ENCODE assay signal across 8 cellular contexts in the genomic region with DNA sequence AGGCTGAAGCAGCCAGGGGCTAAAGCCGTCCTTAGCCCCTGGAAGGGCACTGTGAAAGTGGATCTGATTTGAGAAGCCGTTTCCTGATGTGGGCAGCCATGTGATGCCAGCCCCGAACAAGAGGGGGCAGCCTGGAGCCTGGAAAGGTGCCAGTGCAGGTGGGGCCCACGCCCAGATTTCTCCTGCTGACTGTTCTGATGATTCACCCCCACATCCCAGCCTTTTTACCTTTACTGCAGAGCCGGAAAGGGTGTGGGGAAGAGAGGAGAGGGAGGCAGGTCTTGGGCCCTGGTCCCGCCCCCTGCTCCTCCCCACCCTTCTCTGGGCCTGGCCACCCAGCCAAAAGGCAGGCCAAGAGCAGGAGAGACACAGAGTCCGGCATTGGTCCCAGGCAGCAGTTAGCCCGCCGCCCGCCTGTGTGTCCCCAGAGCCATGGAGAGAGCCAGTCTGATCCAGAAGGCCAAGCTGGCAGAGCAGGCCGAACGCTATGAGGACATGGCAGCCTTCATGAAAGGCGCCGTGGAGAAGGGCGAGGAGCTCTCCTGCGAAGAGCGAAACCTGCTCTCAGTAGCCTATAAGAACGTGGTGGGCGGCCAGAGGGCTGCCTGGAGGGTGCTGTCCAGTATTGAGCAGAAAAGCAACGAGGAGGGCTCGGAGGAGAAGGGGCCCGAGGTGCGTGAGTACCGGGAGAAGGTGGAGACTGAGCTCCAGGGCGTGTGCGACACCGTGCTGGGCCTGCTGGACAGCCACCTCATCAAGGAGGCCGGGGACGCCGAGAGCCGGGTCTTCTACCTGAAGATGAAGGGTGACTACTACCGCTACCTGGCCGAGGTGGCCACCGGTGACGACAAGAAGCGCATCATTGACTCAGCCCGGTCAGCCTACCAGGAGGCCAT. TPM values are rescaled to one million over a fixed set of nuclear protein-coding genes. Genes with fewer than 3 reads are reported as not detected.
DNase-seq lines count a peak whose midpoint lies in the region; ATAC-seq, FAIRE-seq and TF ChIP-seq lines count a peak whose summit lies in the region.

A gene (plus strand): TSS at position 369 of the 896 bp plus-strand sequence. CDS start 64 bp downstream, at position 433.

- H3K36me3 Mint-ChIP-seq in astrocyte (ENCODE audit: low read depth, unreplicated experiment) = no peaks in the 10 kb centered on the region
- no peaks in the 10 kb centered on the region for H3K36me3 Mint-ChIP-seq in stimulated activated memory B cell treated with anti-CD40 and anti-IgM and Interleukin-4, amounts not matched to agents 10 μg/mL and 1 μg/mL and 100 μg/mL, for 72 hours

- POLR2A ChIA-PET in RWPE1 (lab: Yijun Ruan, JAX; ENCODE audit: low non-redundant PET) = interaction anchor here (0.7 to 1.2 kb wide), 2 partner anchors 14 to 98 kb away, joined by 4 to 7 read pairs; no protein-coding TSS in a partner anchor

- no peaks in the 10 kb centered on the region for H4K20me1 ChIP-seq in BLaER1 treated with 17β-estradiol and CSF1 and Interleukin-3, amounts not matched to agents 10 nM and 100 nM
- no peaks in the 10 kb centered on the region for H4K20me1 ChIP-seq in astrocyte (ENCODE audit: insufficient read depth, low read length)

- ATAC-seq in left lung (peak; percentile 65), HG03045 (IDR thresholded peaks at IDR 0.05; ENCODE audit: unreplicated experiment) (no peak), GM21717 (IDR thresholded peaks at IDR 0.05; ENCODE audit: unreplicated experiment) (no peak)
- no peak for ATAC-seq in stimulated activated memory B cell treated with anti-CD40 and anti-IgM and Interleukin-4, amounts not matched to agents 10 μg/mL and 1 μg/mL and 100 μg/mL, for 72 hours

- H3K36me3 ChIP-seq in BLaER1 treated with 17β-estradiol and CSF1 and Interleukin-3, amounts not matched to agents 10 nM and 100 nM = 0 out of 22 replicates have a peak, but pooled peaks cover 0 to 3% (median 0%) of the 10 kb centered on the region in 11 experiments
- H3K36me3 ChIP-seq in astrocyte (ENCODE audit: insufficient read depth, low read length) (no peaks in the 10 kb centered on the region), left lung (peaks cover 0 to 4% of the 10 kb centered on the region in 2 donors)

- peak within 1 kb of the TSS; percentile 64 to 79 (median 72); a peak in 17 of 20 replicates for H3K4me3 ChIP-seq in BLaER1 treated with 17β-estradiol and CSF1 and Interleukin-3, amounts not matched to agents 10 nM and 100 nM
- H3K4me3 ChIP-seq in astrocyte (ENCODE audit: insufficient read depth, low read depth, low read length) = no peak within 1 kb of the TSS
- peak within 1 kb of the TSS; percentile 59 to 65 for H3K4me3 ChIP-seq in left lung

- TF ChIP-seq CTCF in RWPE1 (conservative IDR thresholded peaks at IDR 0.05; ENCODE audit: low read depth) = peak; percentile 89
- no peak for TF ChIP-seq CTCF in astrocyte (IDR thresholded peaks at IDR 0.05; ENCODE audit: insufficient read depth, low read depth, low read length)
- peak in 1 of 2 donors; percentile 40 for TF ChIP-seq CTCF in left lung (IDR thresholded peaks at IDR 0.05)

- no peaks in the 10 kb centered on the region for H3K27me3 ChIP-seq in BLaER1 treated with 17β-estradiol and CSF1 and Interleukin-3, amounts not matched to agents 10 nM and 100 nM
- H3K27me3 ChIP-seq in astrocyte (ENCODE audit: insufficient read depth, low read length) (no peaks in the 10 kb centered on the region), left lung (no peaks in the 10 kb centered on the region)

- H3K4me1 ChIP-seq in BLaER1 treated with 17β-estradiol and CSF1 and Interleukin-3, amounts not matched to agents 10 nM and 100 nM = peaks cover 15 to 36% (median 31%) of the 10 kb centered on the region in 10 experiments
- H3K4me1 ChIP-seq in astrocyte (ENCODE audit: insufficient read depth, low read length) (peaks cover 13% of the 10 kb centered on the region), left lung (peaks cover 0 to 32% of the 10 kb centered on the region in 2 donors)

- no peaks in the 10 kb centered on the region for H3K9me3 ChIP-seq in BLaER1 treated with 17β-estradiol and CSF1 and Interleukin-3, amounts not matched to agents 10 nM and 100 nM (replicated peaks in 1 of 11)
- H3K9me3 ChIP-seq in astrocyte (ENCODE audit: insufficient read depth, low read depth, low read length) (no peaks in the 10 kb centered on the region), left lung (no peaks in the 10 kb centered on the region)

- FAIRE-seq in astrocyte (lab: Jason Lieb, UNC) = no peak

- peak within 1 kb of the TSS; percentile 93 to 100 (median 99) for H3K4me2 ChIP-seq in BLaER1 treated with 17β-estradiol and CSF1 and Interleukin-3, amounts not matched to agents 10 nM and 100 nM
- H3K4me2 ChIP-seq in astrocyte (ENCODE audit: low read length) = peak within 1 kb of the TSS; percentile 99

- intact Hi-C loops in left lung (cut with DNase I) = no loop called here

- peaks cover 3% of the 10 kb centered on the region for H3K9me3 Mint-ChIP-seq in astrocyte (ENCODE audit: unreplicated experiment)
- no peaks in the 10 kb centered on the region for H3K9me3 Mint-ChIP-seq in stimulated activated memory B cell treated with anti-CD40 and anti-IgM and Interleukin-4, amounts not matched to agents 10 μg/mL and 1 μg/mL and 100 μg/mL, for 72 hours

- no peaks in the 10 kb centered on the region for H3K79me2 ChIP-seq in astrocyte (ENCODE audit: insufficient read depth, low read length)

- H3K27ac ChIP-seq in BLaER1 treated with 17β-estradiol and CSF1 and Interleukin-3, amounts not matched to agents 10 nM and 100 nM = peak within 1 kb of the TSS in 4 of 11 experiments; percentile 83 to 91 (median 88); a peak in 6 of 22 replicates
- H3K27ac ChIP-seq in RWPE1 (peak within 1 kb of the TSS; percentile 100), astrocyte (ENCODE audit: low read depth, low read length) (no peak within 1 kb of the TSS), left lung (peak within 1 kb of the TSS; percentile 92 to 95)

- peak; percentile 76 for DNase-seq in HT1080 (ENCODE audit: low read depth)
- peak; percentile 91 for DNase-seq in RWPE1 (ENCODE audit: low spot score)
- no peak for DNase-seq in astrocyte (ENCODE audit: low read depth)
- peak; percentile 79 to 90 for DNase-seq in left lung

- H3K4me3 Mint-ChIP-seq in astrocyte (ENCODE audit: unreplicated experiment) = peak within 1 kb of the TSS; percentile 50
- peak within 1 kb of the TSS; percentile 92 for H3K4me3 Mint-ChIP-seq in stimulated activated memory B cell treated with anti-CD40 and anti-IgM and Interleukin-4, amounts not matched to agents 10 μg/mL and 1 μg/mL and 100 μg/mL, for 72 hours

- no peaks in the 10 kb centered on the region for H3K27me3 Mint-ChIP-seq in astrocyte (ENCODE audit: low read depth, unreplicated experiment)
- H3K27me3 Mint-ChIP-seq in stimulated activated memory B cell treated with anti-CD40 and anti-IgM and Interleukin-4, amounts not matched to agents 10 μg/mL and 1 μg/mL and 100 μg/mL, for 72 hours = no peaks in the 10 kb centered on the region

- H3K4me1 Mint-ChIP-seq in astrocyte (ENCODE audit: low read depth, unreplicated experiment) = peaks cover 9% of the 10 kb centered on the region
- peaks cover 33% of the 10 kb centered on the region for H3K4me1 Mint-ChIP-seq in stimulated activated memory B cell treated with anti-CD40 and anti-IgM and Interleukin-4, amounts not matched to agents 10 μg/mL and 1 μg/mL and 100 μg/mL, for 72 hours

- H3K27ac Mint-ChIP-seq in astrocyte (ENCODE audit: unreplicated experiment) = peak within 1 kb of the TSS; percentile 53
- H3K27ac Mint-ChIP-seq in stimulated activated memory B cell treated with anti-CD40 and anti-IgM and Interleukin-4, amounts not matched to agents 10 μg/mL and 1 μg/mL and 100 μg/mL, for 72 hours = peak within 1 kb of the TSS; percentile 91

- CTCF ChIA-PET in RWPE1 (lab: Yijun Ruan, JAX) = interaction anchor here (0.5 to 0.8 kb wide), 5 partner anchors 15 to 191 kb away, joined by 3 to 5 read pairs (median 4); no protein-coding TSS in a partner anchor

- peak within 1 kb of the TSS; percentile 96 for H2AFZ ChIP-seq in astrocyte (ENCODE audit: low read depth, low read length)

- H3K9ac ChIP-seq in BLaER1 treated with 17β-estradiol and CSF1 and Interleukin-3, amounts not matched to agents 10 nM and 100 nM = peak within 1 kb of the TSS in 9 of 11 experiments; percentile 72 to 91 (median 88); a peak in 16 of 22 replicates
- peak within 1 kb of the TSS; percentile 78 for H3K9ac ChIP-seq in astrocyte (ENCODE audit: low read length)

RNA-seq across cellular contexts. Expression of the gene that starts here (rescaled TPM):
- 5.2 and 7.0 TPM in 2 replicates for total RNA-seq in HT1080 (2014; rRNA removed; shearing (Covaris generic))
- polyA plus RNA-seq in HT1080 (2015; cell fraction: cytosol; rRNA removed) = 2.1 TPM in 2 replicates
- polyA plus RNA-seq in HT1080 (2015; cell fraction: nucleus; rRNA removed) = 1.5 and 1.7 TPM in 2 replicates
- total RNA-seq in astrocyte (5.5 and 14.5 TPM in 2 replicates), left lung (100 to 1,000 TPM; 130 to 192 TPM)
